8 cellular contexts compared by ENCODE assay signal in the genomic region with DNA sequence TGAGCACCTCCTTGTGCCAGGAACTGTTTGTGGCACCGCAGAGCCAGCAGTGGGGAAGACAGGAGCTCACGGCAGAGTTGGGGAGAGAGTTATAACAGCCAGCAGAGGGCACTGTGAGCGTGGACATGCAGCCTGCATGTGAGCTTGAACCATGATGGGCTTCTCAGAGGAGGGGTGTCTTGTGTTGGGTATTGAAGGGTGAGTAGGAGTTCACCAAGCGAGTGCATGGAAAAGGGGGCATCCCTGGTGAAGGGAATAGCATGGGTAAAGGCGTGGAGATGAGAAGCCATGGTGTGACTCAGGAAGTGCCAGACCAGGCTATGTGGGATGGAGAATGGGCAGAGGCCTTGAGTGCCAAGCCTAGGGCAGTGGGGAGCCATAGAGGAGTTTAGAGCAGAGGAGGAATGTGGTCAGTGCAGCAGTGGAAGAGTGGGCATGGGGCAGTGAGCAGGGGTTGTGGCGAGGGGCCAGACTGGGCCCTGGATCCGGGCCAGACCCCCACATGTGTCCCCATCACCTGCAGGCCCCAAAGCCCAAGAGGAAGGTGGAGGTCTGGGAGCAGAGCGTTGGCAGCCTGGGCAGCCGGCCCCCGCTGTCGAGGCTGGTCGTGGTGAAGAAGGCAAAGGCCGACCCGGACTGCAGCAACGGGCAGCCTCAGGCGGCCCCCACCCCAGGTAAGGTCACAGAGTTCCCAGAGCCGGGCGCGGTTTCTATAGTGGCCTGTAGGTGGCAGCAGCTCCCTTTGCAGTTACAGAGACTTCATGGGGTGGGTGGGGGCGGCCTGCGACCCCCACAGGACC. TPM values are rescaled to one million over a fixed set of nuclear protein-coding genes. Genes with fewer than 3 reads are reported as not detected.
DNase-seq lines count a peak whose midpoint lies in the region; ATAC-seq and TF ChIP-seq lines count a peak whose summit lies in the region.

No MANE protein-coding gene starts in this region.

- H3K27ac Mint-ChIP-seq in endothelial cell (ENCODE audit: unreplicated experiment): peak overlapping the region; percentile 58
- peak overlapping the region in 6 of 9 donors; percentile 0 to 90 (median 60) for H3K27ac Mint-ChIP-seq in naive thymus-derived CD4-positive, alpha-beta T cell

- peak overlapping the region; percentile 26 for H3K4me3 Mint-ChIP-seq in endothelial cell (ENCODE audit: unreplicated experiment)
- H3K4me3 Mint-ChIP-seq in naive thymus-derived CD4-positive, alpha-beta T cell: peak overlapping the region in 1 of 10 donors; percentile 19

- no peak overlapping the region for H3K27ac ChIP-seq in naive thymus-derived CD4-positive, alpha-beta T cell (ENCODE audit: low read depth, low read length)
- peak overlapping the region; percentile 54 for H3K27ac ChIP-seq in subcutaneous abdominal adipose tissue (ENCODE audit: low read depth, low read length)

- no peak overlapping the region for H3K9ac ChIP-seq in subcutaneous abdominal adipose tissue (ENCODE audit: low read length in 5 of 5)

- peaks cover 4% of the 10 kb centered on the region for H3K4me1 Mint-ChIP-seq in endothelial cell (ENCODE audit: unreplicated experiment)
- peaks cover 18 to 29% (median 23%) of the 10 kb centered on the region in 7 donors for H3K4me1 Mint-ChIP-seq in naive thymus-derived CD4-positive, alpha-beta T cell

- no peaks in the 10 kb centered on the region for H3K9me3 Mint-ChIP-seq in endothelial cell (ENCODE audit: unreplicated experiment)
- H3K9me3 Mint-ChIP-seq in naive thymus-derived CD4-positive, alpha-beta T cell: no peaks in the 10 kb centered on the region

- peaks cover 0 to 6% of the 10 kb centered on the region in 2 donors for H3K4me1 ChIP-seq in naive thymus-derived CD4-positive, alpha-beta T cell (ENCODE audit: control insufficient read depth in 2 of 2, insufficient read depth in 2 of 2, low read length in 2 of 2)
- peaks cover 0 to 15% (median 4%) of the 10 kb centered on the region in 5 donors for H3K4me1 ChIP-seq in subcutaneous abdominal adipose tissue (ENCODE audit: control insufficient read depth in 5 of 5, insufficient read depth in 5 of 5, low read length in 5 of 5)

- TF ChIP-seq CTCF in endothelial cell (IDR thresholded peaks at IDR 0.05; ENCODE audit: unreplicated experiment): peak; percentile 83

- H3K9me3 ChIP-seq in naive thymus-derived CD4-positive, alpha-beta T cell (ENCODE audit: control insufficient read depth in 2 of 3, low read length in 3 of 3): no peaks in the 10 kb centered on the region
- peaks cover 0 to 3% (median 0%) of the 10 kb centered on the region in 5 donors for H3K9me3 ChIP-seq in subcutaneous abdominal adipose tissue (ENCODE audit: control insufficient read depth in 5 of 5, low read length in 5 of 5)

- POLR2A ChIA-PET in naive thymus-derived CD4-positive, alpha-beta T cell (lab: Charles Lee): interaction anchor here (1.3 to 1.7 kb wide), 3 partner anchors 35 to 133 kb away, joined by 3 to 4 read pairs (median 3); a partner anchor contains a TSS

- H3K36me3 Mint-ChIP-seq in endothelial cell (ENCODE audit: low read depth, unreplicated experiment): peaks cover 10% of the 10 kb centered on the region
- peaks cover 4 to 30% (median 13%) of the 10 kb centered on the region in 5 donors for H3K36me3 Mint-ChIP-seq in naive thymus-derived CD4-positive, alpha-beta T cell

- no peaks in the 10 kb centered on the region for H3K27me3 ChIP-seq in naive thymus-derived CD4-positive, alpha-beta T cell (ENCODE audit: control insufficient read depth in 2 of 2, insufficient read depth in 2 of 2, low read length in 2 of 2)
- H3K27me3 ChIP-seq in subcutaneous abdominal adipose tissue (ENCODE audit: control insufficient read depth in 5 of 5, insufficient read depth in 4 of 5, low read length in 5 of 5): no peaks in the 10 kb centered on the region

- peak; percentile 34 for DNase-seq in NCI-H345 (lab: John Stamatoyannopoulos, UW)
- DNase-seq in NCI-H345 treated with DMSO at 0.1 percent for 48 hours (lab: John Stamatoyannopoulos, UW; ENCODE audit: unreplicated experiment): no peak
- peak; percentile 5 for DNase-seq in NCI-H82 treated with DMSO at 0.1 percent for 48 hours (lab: John Stamatoyannopoulos, UW; ENCODE audit: unreplicated experiment)
- peak; percentile 28 to 45 for DNase-seq in activated CD8-positive, alpha-beta memory T cell treated with anti-CD3 and anti-CD28 coated beads for 1 hour (ENCODE audit: extremely low read depth in 1 of 2, low read depth in 1 of 2)
- DNase-seq in endothelial cell (ENCODE audit: low spot score): peak; percentile 64
- peak; percentile 33 to 68 (median 48) for DNase-seq in naive thymus-derived CD4-positive, alpha-beta T cell

- intact Hi-C loops in naive thymus-derived CD4-positive, alpha-beta T cell (cut with micrococcal nuclease): loop anchor here (1.0 to 5.0 kb wide), 8 partner anchors 35 to 258 kb away; a partner anchor contains a TSS

- H3K36me3 ChIP-seq in naive thymus-derived CD4-positive, alpha-beta T cell (ENCODE audit: control insufficient read depth in 2 of 3, insufficient read depth in 3 of 3, low read length in 3 of 3): peaks cover 7 to 77% (median 14%) of the 10 kb centered on the region in 3 experiments
- peaks cover 0 to 63% (median 38%) of the 10 kb centered on the region in 5 donors for H3K36me3 ChIP-seq in subcutaneous abdominal adipose tissue (ENCODE audit: control insufficient read depth in 5 of 5, insufficient read depth in 5 of 5, low read length in 5 of 5)

- no peak overlapping the region for H3K4me3 ChIP-seq in naive thymus-derived CD4-positive, alpha-beta T cell (ENCODE audit: low read length)
- H3K4me3 ChIP-seq in subcutaneous abdominal adipose tissue (ENCODE audit: low read depth in 1 of 5, low read length in 5 of 5): no peak overlapping the region

- CTCF ChIA-PET in naive thymus-derived CD4-positive, alpha-beta T cell (lab: Charles Lee): interaction anchor here (0.6 to 6.0 kb wide), 22 partner anchors 10 to 204 kb away, joined by 3 to 51 read pairs (median 4); a partner anchor contains a TSS

- H3K27me3 Mint-ChIP-seq in endothelial cell (ENCODE audit: unreplicated experiment): no peaks in the 10 kb centered on the region
- no peaks in the 10 kb centered on the region for H3K27me3 Mint-ChIP-seq in naive thymus-derived CD4-positive, alpha-beta T cell

- peak; percentile 76 for ATAC-seq in naive thymus-derived CD4-positive, alpha-beta T cell
- no peak for ATAC-seq in HG03571 (IDR thresholded peaks at IDR 0.05; ENCODE audit: unreplicated experiment)

RNA-seq across cellular contexts. Expression of a gene that starts 11.8 kb away (rescaled TPM):
- 0.90 TPM for total RNA-seq in endothelial cell (ENCODE audit: unreplicated experiment)
- 1 to 10 TPM in 1 of 5 experiments, not detected in 4; 2.3 TPM for total RNA-seq in naive thymus-derived CD4-positive, alpha-beta T cell
- not detected for polyA plus RNA-seq in naive thymus-derived CD4-positive, alpha-beta T cell

RNA-seq across cellular contexts. Expression of a gene that starts 20.4 kb away (rescaled TPM):
- total RNA-seq in endothelial cell (ENCODE audit: unreplicated experiment): 15.4 TPM
- total RNA-seq in naive thymus-derived CD4-positive, alpha-beta T cell: 10 to 100 TPM; 28.5 to 42.1 (median 31.9) TPM
- 10 to 100 TPM; 24.4 to 44.7 TPM for polyA plus RNA-seq in naive thymus-derived CD4-positive, alpha-beta T cell

RNA-seq across cellular contexts. Expression of a gene that starts 34.9 kb away (rescaled TPM):
- not detected for total RNA-seq in endothelial cell (ENCODE audit: unreplicated experiment)
- 10 to 100 TPM; 22.3 to 50.5 (median 40.0) TPM for total RNA-seq in naive thymus-derived CD4-positive, alpha-beta T cell
- polyA plus RNA-seq in naive thymus-derived CD4-positive, alpha-beta T cell: 100 to 1,000 TPM in 1 of 2 donors, 10 to 100 TPM in 1; 99.4 to 107 TPM

RNA-seq across cellular contexts. Expression of a gene that starts 37.1 kb away (rescaled TPM):
- total RNA-seq in endothelial cell (ENCODE audit: unreplicated experiment): 19.0 TPM
- total RNA-seq in naive thymus-derived CD4-positive, alpha-beta T cell: 10 to 100 TPM in 1 of 5 experiments, 1 to 10 TPM in 4; 1.8 to 18.9 (median 3.4) TPM
- polyA plus RNA-seq in naive thymus-derived CD4-positive, alpha-beta T cell: 1 to 10 TPM in 1 of 2 donors, under 1 TPM in 1; 0.95 to 2.0 TPM

RNA-seq across cellular contexts. Expression of a gene that starts 38.0 kb away (rescaled TPM):
- total RNA-seq in endothelial cell (ENCODE audit: unreplicated experiment): 9.7 TPM
- 1 to 10 TPM in 1 of 5 experiments, under 1 TPM in 1, not detected in 3; 0.44 to 8.8 TPM for total RNA-seq in naive thymus-derived CD4-positive, alpha-beta T cell
- not detected for polyA plus RNA-seq in naive thymus-derived CD4-positive, alpha-beta T cell

Comparison
In these comparisons a context has a peak if more than half of its experiments do, and no peak if none do; other contexts are left out.
1. RNA of a gene that starts 34.9 kb away (total RNA-seq): 22.3 to 50.5 TPM in naive thymus-derived CD4-positive, alpha-beta T cell; not detected in endothelial cell (single experiment); every median in the first group is over 10 times any median in the second.